In the genomic region with DNA sequence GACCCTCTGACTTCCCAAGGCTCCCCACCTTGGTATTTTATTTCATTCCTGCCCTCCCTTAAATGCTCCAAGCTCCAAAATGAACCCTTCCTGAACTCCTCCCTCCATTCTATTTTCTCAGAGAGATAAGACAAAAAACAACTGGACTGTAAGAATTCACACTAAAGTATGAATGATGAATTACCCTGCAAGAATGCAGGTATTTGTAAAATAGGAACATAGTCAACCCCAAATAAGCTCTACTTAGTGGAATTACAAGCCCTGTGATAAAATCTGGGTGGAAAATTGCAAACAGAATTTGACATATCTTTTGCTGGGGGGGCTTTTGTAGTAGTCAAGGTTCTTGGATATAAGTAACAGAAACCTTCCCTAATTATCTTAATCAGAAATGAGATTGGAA, we compare ENCODE assay signal across 25 cellular contexts.
"Had no signal": no experiment of that assay in that cellular context is flagged by ENCODE, and none has a peak within 500 bp of the region (broad histone marks: within the 10 kb centered on the region; RNA-seq: fewer than 3 reads in every experiment).

No MANE protein-coding gene starts in this region.

- H3K27ac Mint-ChIP-seq: neural progenitor cell; stimulated activated memory B cell treated with anti-CD40 and anti-IgM and Interleukin-4, amounts not matched to agents 10 μg/mL and 1 μg/mL and 100 μg/mL, for 72 hours had no signal

- H3K4me1 Mint-ChIP-seq: central memory CD8-positive, alpha-beta T cell; stimulated activated memory B cell treated with anti-CD40 and anti-IgM and Interleukin-4, amounts not matched to agents 10 μg/mL and 1 μg/mL and 100 μg/mL, for 72 hours had no signal

- H3K9me3 Mint-ChIP-seq: central memory CD8-positive, alpha-beta T cell; naive thymus-derived CD8-positive, alpha-beta T cell; stimulated activated memory B cell treated with anti-CD40 and anti-IgM and Interleukin-4, amounts not matched to agents 10 μg/mL and 1 μg/mL and 100 μg/mL, for 72 hours had no signal

- DNase-seq: cortex of kidney; dorsolateral prefrontal cortex; effector CD8-positive, alpha-beta T cell; esophagus squamous epithelium; foreskin fibroblast; hippocampal formation; islet precursor cell; mammary epithelial cell; mucosa of descending colon; nucleus accumbens; spleen; stimulated activated CD4-positive, alpha-beta T cell treated with anti-CD3 and anti-CD28 coated beads, Interleukin-15, amount 100 ng/mL, for 24 hours; stimulated activated CD4-positive, alpha-beta T cell treated with anti-CD3 and anti-CD28 coated beads, Interleukin-1b, Interleukin-23, amount 100 ng/mL, for 48 hours; stimulated activated CD4-positive, alpha-beta T cell treated with anti-CD3 and anti-CD28 coated beads, Interleukin-4, amount 100 ng/mL, for 24 hours; stomach; substantia nigra; transverse colon had no signal

- H3K36me3 ChIP-seq: esophagus squamous epithelium, neural progenitor cell, spleen, stomach, thoracic aorta, transverse colon had no signal

- H3K36me3 Mint-ChIP-seq: naive thymus-derived CD8-positive, alpha-beta T cell; neural progenitor cell; stimulated activated memory B cell treated with anti-CD40 and anti-IgM and Interleukin-4, amounts not matched to agents 10 μg/mL and 1 μg/mL and 100 μg/mL, for 72 hours had no signal

- H3K27me3 ChIP-seq: transverse colon had no signal

- H3K9me3 ChIP-seq: esophagus squamous epithelium, mucosa of descending colon, spleen, stomach, thoracic aorta, transverse colon had no signal

- H3K27ac ChIP-seq: dorsolateral prefrontal cortex, esophagus squamous epithelium, neural progenitor cell, parathyroid adenoma, spleen, stomach, thoracic aorta, transverse colon had no signal

- H3K9ac ChIP-seq: neural progenitor cell, parathyroid adenoma had no signal

- H3K4me3 Mint-ChIP-seq: central memory CD8-positive, alpha-beta T cell; naive thymus-derived CD8-positive, alpha-beta T cell; neural progenitor cell; stimulated activated memory B cell treated with anti-CD40 and anti-IgM and Interleukin-4, amounts not matched to agents 10 μg/mL and 1 μg/mL and 100 μg/mL, for 72 hours had no signal

- H3K4me1 ChIP-seq: parathyroid adenoma, spleen, stomach, transverse colon had no signal

- H3K4me3 ChIP-seq: dorsolateral prefrontal cortex, esophagus squamous epithelium, mucosa of descending colon, neural progenitor cell, spleen, stomach, thoracic aorta, transverse colon had no signal

- ATAC-seq: left lobe of liver; mucosa of descending colon; sciatic nerve; stimulated activated memory B cell treated with anti-CD40 and anti-IgM and Interleukin-4, amounts not matched to agents 10 μg/mL and 1 μg/mL and 100 μg/mL, for 72 hours had no signal
